In genomic region chr20:17859002-17859615, GRCh38 we compare ENCODE assay signal across 1 cellular context.
TF ChIP-seq lines count a peak whose summit lies in the region.

No MANE protein-coding gene starts in this region.

TF ChIP-seq in HepG2, 621 proteins besides CTCF, POLR2A, EP300 and RAD21 (continued from another document and continues in another):
- TF ChIP-seq PRDM10 (CRISPR knock-in tag; IDR thresholded peaks at IDR 0.05; ENCODE audit: low read depth) (peak; percentile 94), ATF6 (CRISPR knock-in tag; conservative IDR thresholded peaks at IDR 0.05) (peak; percentile 75; the same call in 1 of the 2 replicates), HNRNPUL1 (IDR thresholded peaks at IDR 0.05; ENCODE audit: low read depth, low read length) (no peak), STAG1 (CRISPR knock-in tag; IDR thresholded peaks at IDR 0.05) (peak; percentile 73), ZNF232 (CRISPR knock-in tag; IDR thresholded peaks at IDR 0.05; ENCODE audit: borderline replicate concordance) (peak; percentile 90), KDM1A (CRISPR knock-in tag; IDR thresholded peaks at IDR 0.05) (peak; percentile 99), ZNF615 (CRISPR knock-in tag; IDR thresholded peaks at IDR 0.05; ENCODE audit: borderline replicate concordance) (no peak), U2AF2 (IDR thresholded peaks at IDR 0.05; ENCODE audit: low read depth, low read length) (peak; percentile 52), ZNF800 (CRISPR knock-in tag; IDR thresholded peaks at IDR 0.05) (peak; percentile 85), MXI1 (IDR thresholded peaks at IDR 0.05; ENCODE audit: borderline replicate concordance, low read depth, low read length) (peak; percentile 83; the same call in 1 of the 3 replicates), ZNF737 (CRISPR knock-in tag; IDR thresholded peaks at IDR 0.05; ENCODE audit: borderline replicate concordance) (no peak), ISX (CRISPR knock-in tag; conservative IDR thresholded peaks at IDR 0.05) (no peak; the same call in 1 of the 2 replicates), ZNF512B (CRISPR knock-in tag; IDR thresholded peaks at IDR 0.05; ENCODE audit: borderline replicate concordance) (peak; percentile 98; the same call in 1 of the 2 replicates), ZMYM2 (CRISPR knock-in tag; IDR thresholded peaks at IDR 0.05) (peak; percentile 98), MXD3 (CRISPR knock-in tag; IDR thresholded peaks at IDR 0.05) (peak; percentile 84; the same call in 1 of the 2 replicates), YY1 (IDR thresholded peaks at IDR 0.05; ENCODE audit: insufficient read depth, insufficient replicate concordance, low read depth, low read length) (peak; percentile 83), UBTF (CRISPR knock-in tag; IDR thresholded peaks at IDR 0.05) (peak; percentile 98), CSRNP1 (CRISPR knock-in tag; IDR thresholded peaks at IDR 0.05) (peak; percentile 97), TOE1 (CRISPR knock-in tag; IDR thresholded peaks at IDR 0.05) (peak; percentile 98), IRX3 (CRISPR knock-in tag; IDR thresholded peaks at IDR 0.05; ENCODE audit: borderline replicate concordance, low read depth) (peak; percentile 91; the same call in 1 of the 2 replicates), ATF4 (CRISPR knock-in tag; IDR thresholded peaks at IDR 0.05) (peak in 1 of 2 experiments; percentile 78; a peak in 2 of 4 replicates), ZNF225 (CRISPR knock-in tag; IDR thresholded peaks at IDR 0.05) (peak; percentile 49; the same call in 1 of the 2 replicates), MXD4 (CRISPR knock-in tag; IDR thresholded peaks at IDR 0.05) (peak; percentile 86), SP5 (CRISPR knock-in tag; IDR thresholded peaks at IDR 0.05; ENCODE audit: borderline replicate concordance, low read depth) (peak; percentile 100), NRL (CRISPR knock-in tag; IDR thresholded peaks at IDR 0.05; ENCODE audit: borderline replicate concordance) (peak; percentile 95), AFF4 (CRISPR knock-in tag; IDR thresholded peaks at IDR 0.05) (peak; percentile 79), ZSCAN9 (CRISPR knock-in tag; IDR thresholded peaks at IDR 0.05; ENCODE audit: borderline replicate concordance) (peak; percentile 96), CAMTA2 (CRISPR knock-in tag; IDR thresholded peaks at IDR 0.05; ENCODE audit: borderline replicate concordance) (peak; percentile 90), NFKB2 (CRISPR knock-in tag; IDR thresholded peaks at IDR 0.05; ENCODE audit: borderline replicate concordance) (peak; percentile 87), NFKBIZ (CRISPR knock-in tag; IDR thresholded peaks at IDR 0.05) (peak; percentile 100), ZNF367 (CRISPR knock-in tag; IDR thresholded peaks at IDR 0.05; ENCODE audit: borderline replicate concordance) (no peak)
